10 cellular contexts compared by ENCODE assay signal in genomic region chr2:239253264-239253663, GRCh38.
A peak's percentile ranks its signal among the peaks of the same experiment; 100 is the strongest.
DNase-seq lines count a peak whose midpoint lies in the region; ATAC-seq and TF ChIP-seq lines count a peak whose summit lies in the region.
"Had no signal": no experiment of that assay in that cellular context is flagged by ENCODE, and none has a peak within 500 bp of the region (broad histone marks: within the 10 kb centered on the region; RNA-seq: fewer than 3 reads in every experiment).

No MANE protein-coding gene starts in this region.

- no peaks in the 10 kb centered on the region for H3K4me1 ChIP-seq in aorta (ENCODE audit: control insufficient read depth in 1 of 2, insufficient read depth in 2 of 2, low read length in 2 of 2)

- H3K36me3 ChIP-seq in aorta (ENCODE audit: control insufficient read depth in 1 of 2, insufficient read depth in 2 of 2, low read length in 1 of 2) = no peaks in the 10 kb centered on the region
- H3K36me3 ChIP-seq: adrenal gland had no signal

- intact Hi-C loops in aorta (cut with DNase I) = loop anchor here in 1 of 2 donors (2.0 kb wide), 1 partner anchor 22 kb away; no protein-coding TSS in a partner anchor

- ATAC-seq in GM18511 (IDR thresholded peaks at IDR 0.05; ENCODE audit: unreplicated experiment) = peak; percentile 81
- peak; percentile 79 for ATAC-seq in HG02678 (IDR thresholded peaks at IDR 0.05; ENCODE audit: unreplicated experiment)
- ATAC-seq in GM19467 (IDR thresholded peaks at IDR 0.05; ENCODE audit: unreplicated experiment) = no peak
- no peak for ATAC-seq in aorta (ENCODE audit: low FRiP score)

- no peaks in the 10 kb centered on the region for H3K9me3 ChIP-seq in aorta (ENCODE audit: control insufficient read depth, low read length)
- H3K9me3 ChIP-seq: adrenal gland had no signal

- H3K4me3 Mint-ChIP-seq in neural crest cell = no peak overlapping the region

- H3K27me3 ChIP-seq in aorta (ENCODE audit: control insufficient read depth in 1 of 2, insufficient read depth in 2 of 2, low read length in 1 of 2) = no peaks in the 10 kb centered on the region
- H3K27me3 ChIP-seq: adrenal gland had no signal

- peaks cover under 1% of the 10 kb centered on the region for H3K9me3 Mint-ChIP-seq in neural crest cell

- no peak overlapping the region for H3K4me3 ChIP-seq in aorta (ENCODE audit: low read length in 2 of 2)
- H3K4me3 ChIP-seq: adrenal gland had no signal

- peak overlapping the region; percentile 58 for H3K27ac Mint-ChIP-seq in neural crest cell (ENCODE audit: unreplicated experiment)

- H3K27ac ChIP-seq in aorta (ENCODE audit: low read depth in 1 of 2, low read length in 2 of 2) = no peak overlapping the region

- WGBS in aorta, 2 donors = 80 to 81% methylated on average over 7 of the region's 7 CpGs

- no peak for TF ChIP-seq CTCF in neural crest cell (conservative IDR thresholded peaks at IDR 0.05)

- H3K27me3 Mint-ChIP-seq in neural crest cell (ENCODE audit: low read depth) = no peaks in the 10 kb centered on the region

- DNase-seq in SKM-1 (lab: John Stamatoyannopoulos, UW; ENCODE audit: unreplicated experiment) (peak; percentile 69), neural crest cell (ENCODE audit: low read depth, low spot score) (no peak), SW480 (ENCODE audit: low spot score) (no peak), OCI-M2 (lab: John Stamatoyannopoulos, UW; ENCODE audit: unreplicated experiment) (no peak), aorta (no peak)
- DNase-seq: NCI-H446 treated with DMSO at 0.1 percent for 48 hours had no signal

- H3K4me1 Mint-ChIP-seq in neural crest cell = peaks cover 84% of the 10 kb centered on the region

- peaks cover 10% of the 10 kb centered on the region for H3K36me3 Mint-ChIP-seq in neural crest cell (ENCODE audit: low read depth)

Comparison
In these comparisons a context has a peak if more than half of its experiments do, and no peak if none do; other contexts are left out.
1. ATAC-seq: peak in GM18511 (single experiment) and HG02678 (single experiment); none in GM19467 (single experiment) and aorta (single experiment).